Comparison of ENCODE assay signal across 27 cellular contexts in genomic region chr1:83816836-83817235, GRCh38.
"Had no signal": no experiment of that assay in that cellular context is flagged by ENCODE, and none has a peak within 500 bp of the region (broad histone marks: within the 10 kb centered on the region; RNA-seq: fewer than 3 reads in every experiment).

No MANE protein-coding gene starts in this region.

- H3K4me3 Mint-ChIP-seq: stimulated activated effector memory CD8-positive, alpha-beta T cell treated with anti-CD3 and anti-CD28 coated beads, Interleukin-12 subunit alpha, Interleukin-12 subunit beta, amount 100 ng/mL, for 72 hours; stimulated activated memory B cell treated with anti-CD40 and anti-IgM and Interleukin-4, amounts not matched to agents 10 μg/mL and 1 μg/mL and 100 μg/mL, for 72 hours; stimulated activated naive B cell treated with anti-CD40 and anti-IgM and Interleukin-4, amounts not matched to agents 10 μg/mL and 1 μg/mL and 100 μg/mL, for 72 hours; stimulated activated naive CD8-positive, alpha-beta T cell treated with anti-CD3 and anti-CD28 coated beads, Interleukin-15, amount 100 ng/mL, for 72 hours; stimulated activated naive CD8-positive, alpha-beta T cell treated with anti-CD3 and anti-CD28 coated beads, Interleukin-15, Interleukin-2, amounts not matched to agents 100 ng/mL and 50 ng/mL, for 24 hours; type B pancreatic cell had no signal

- H3K4me1 Mint-ChIP-seq: stimulated activated effector memory CD8-positive, alpha-beta T cell treated with anti-CD3 and anti-CD28 coated beads, Interleukin-12 subunit alpha, Interleukin-12 subunit beta, amount 100 ng/mL, for 72 hours; stimulated activated naive CD8-positive, alpha-beta T cell treated with anti-CD3 and anti-CD28 coated beads, Interleukin-15, amount 100 ng/mL, for 72 hours had no signal

- H3K36me3 ChIP-seq: stomach, suprapubic skin, thoracic aorta, thyroid gland, tibial artery, tibial nerve, transverse colon, upper lobe of left lung, upper lobe of right lung, uterus, vagina had no signal

- H3K27me3 Mint-ChIP-seq: stimulated activated memory B cell treated with anti-CD40 and anti-IgM and Interleukin-4, amounts not matched to agents 10 μg/mL and 1 μg/mL and 100 μg/mL, for 72 hours; stimulated activated naive CD8-positive, alpha-beta T cell treated with anti-CD3 and anti-CD28 coated beads, Interleukin-15, amount 100 ng/mL, for 72 hours; stimulated activated naive CD8-positive, alpha-beta T cell treated with anti-CD3 and anti-CD28 coated beads, Interleukin-15, Interleukin-2, amounts not matched to agents 100 ng/mL and 50 ng/mL, for 24 hours; type B pancreatic cell had no signal

- H3K4me1 ChIP-seq: stomach, testis, tibial nerve, transverse colon, upper lobe of right lung, uterus, vagina had no signal

- H3K9me3 Mint-ChIP-seq: stimulated activated effector memory CD8-positive, alpha-beta T cell treated with anti-CD3 and anti-CD28 coated beads, Interleukin-12 subunit alpha, Interleukin-12 subunit beta, amount 100 ng/mL, for 72 hours had no signal

- H3K27ac Mint-ChIP-seq: stimulated activated effector memory CD8-positive, alpha-beta T cell treated with anti-CD3 and anti-CD28 coated beads, Interleukin-12 subunit alpha, Interleukin-12 subunit beta, amount 100 ng/mL, for 72 hours; stimulated activated memory B cell treated with anti-CD40 and anti-IgM and Interleukin-4, amounts not matched to agents 10 μg/mL and 1 μg/mL and 100 μg/mL, for 72 hours; stimulated activated naive B cell treated with anti-CD40 and anti-IgM and Interleukin-4, amounts not matched to agents 10 μg/mL and 1 μg/mL and 100 μg/mL, for 72 hours; stimulated activated naive CD8-positive, alpha-beta T cell treated with anti-CD3 and anti-CD28 coated beads, Interleukin-15, amount 100 ng/mL, for 72 hours; stimulated activated naive CD8-positive, alpha-beta T cell treated with anti-CD3 and anti-CD28 coated beads, Interleukin-15, Interleukin-2, amounts not matched to agents 100 ng/mL and 50 ng/mL, for 24 hours; type B pancreatic cell had no signal

- ATAC-seq: stimulated activated effector memory CD8-positive, alpha-beta T cell treated with anti-CD3 and anti-CD28 coated beads, Interleukin-12 subunit alpha, Interleukin-12 subunit beta, amount 100 ng/mL, for 72 hours; stimulated activated memory B cell treated with anti-CD40 and anti-IgM and Interleukin-4, amounts not matched to agents 10 μg/mL and 1 μg/mL and 100 μg/mL, for 72 hours; stimulated activated naive B cell treated with anti-CD40 and anti-IgM and Interleukin-4, amounts not matched to agents 10 μg/mL and 1 μg/mL and 100 μg/mL, for 72 hours; stimulated activated naive CD8-positive, alpha-beta T cell treated with anti-CD3 and anti-CD28 coated beads, Interleukin-15, amount 100 ng/mL, for 72 hours; stimulated activated naive CD8-positive, alpha-beta T cell treated with anti-CD3 and anti-CD28 coated beads, Interleukin-15, Interleukin-2, amounts not matched to agents 100 U/mL and 50 U/mL, for 24 hours; upper lobe of right lung had no signal

- H3K4me3 ChIP-seq: stomach, suprapubic skin, testis, thoracic aorta, thyroid gland, tibial artery, tibial nerve, transverse colon, upper lobe of left lung, upper lobe of right lung, uterus, vagina had no signal

- H3K36me3 Mint-ChIP-seq: stimulated activated effector memory CD8-positive, alpha-beta T cell treated with anti-CD3 and anti-CD28 coated beads, Interleukin-12 subunit alpha, Interleukin-12 subunit beta, amount 100 ng/mL, for 72 hours; type B pancreatic cell had no signal

- H3K27me3 ChIP-seq: stomach, suprapubic skin, testis, thyroid gland, tibial artery, tibial nerve, transverse colon, upper lobe of left lung, upper lobe of right lung, uterus, vagina had no signal

- DNase-seq: stimulated activated CD4-positive, alpha-beta T cell treated with anti-CD3 and anti-CD28 coated beads, Interleukin-2, amount 100 ng/mL, for 48 hours; stimulated activated CD4-positive, alpha-beta T cell treated with anti-CD3 and anti-CD28 coated beads, Interleukin-4, amount 100 ng/mL, for 1 hour; stimulated activated CD4-positive, alpha-beta T cell treated with anti-CD3 and anti-CD28 coated beads, Interleukin-4, amount 100 ng/mL, for 24 hours; stimulated activated CD4-positive, alpha-beta T cell treated with anti-CD3 and anti-CD28 coated beads, Interleukin-4, amount 100 ng/mL, for 4 hours; stimulated activated CD8-positive, alpha-beta memory T cell treated with anti-CD3 and anti-CD28 coated beads, Interleukin-4, amount 100 ng/mL, for 48 hours; stimulated activated naive B cell treated with anti-CD40 and anti-IgM and Interleukin-4, amounts not matched to agents 10 μg/mL and 1 μg/mL and 100 μg/mL, for 72 hours; stimulated activated naive CD4-positive, alpha-beta T cell; stimulated activated naive CD4-positive, alpha-beta T cell treated with Interleukin-2 at 50 U/mL for 16 hours; stimulated activated naive CD8-positive, alpha-beta T cell treated with anti-CD3 and anti-CD28 coated beads, Interleukin-15, amount 100 ng/mL, for 72 hours; stimulated activated naive CD8-positive, alpha-beta T cell treated with anti-CD3 and anti-CD28 coated beads, Interleukin-15, Interleukin-2, amounts not matched to agents 100 U/mL and 50 U/mL, for 24 hours; stomach; substantia nigra; testis; thyroid gland; tibial artery; transverse colon; upper lobe of left lung; upper lobe of right lung; uterus had no signal

- H3K27ac ChIP-seq: stomach, suprapubic skin, testis, thoracic aorta, thyroid gland, tibial artery, tibial nerve, transverse colon, upper lobe of left lung, upper lobe of right lung, uterus, vagina had no signal

- H3K9me3 ChIP-seq: stomach, suprapubic skin, testis, thoracic aorta, thyroid gland, tibial artery, transverse colon, upper lobe of left lung, upper lobe of right lung, uterus, vagina had no signal
